In the genomic region with DNA sequence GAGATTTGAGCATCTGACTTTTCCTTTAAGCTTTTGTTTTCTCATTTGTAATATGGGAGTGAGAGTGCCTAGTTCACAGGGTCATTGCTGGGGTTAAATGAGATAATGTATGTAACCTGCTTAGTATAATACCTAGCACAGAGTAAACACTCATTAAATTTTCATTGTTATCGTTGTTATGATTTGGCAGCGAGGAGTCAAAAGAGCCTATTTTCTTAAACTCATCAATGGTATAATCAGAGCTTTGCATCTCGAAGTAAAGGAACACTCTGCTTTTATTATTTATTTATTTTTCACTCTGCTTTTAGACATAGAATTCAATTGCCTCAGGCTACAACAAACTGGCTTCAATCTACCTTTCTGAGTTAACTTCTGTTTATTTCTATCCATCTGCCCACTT, we compare ENCODE assay signal across 29 cellular contexts. TPM values are rescaled to one million over a fixed set of nuclear protein-coding genes. Genes with fewer than 3 reads are reported as not detected.
DNase-seq lines count a peak whose midpoint lies in the region; ATAC-seq and TF ChIP-seq lines count a peak whose summit lies in the region.
"Had no signal": no experiment of that assay in that cellular context is flagged by ENCODE, and none has a peak within 500 bp of the region (broad histone marks: within the 10 kb centered on the region; RNA-seq: fewer than 3 reads in every experiment).

No MANE protein-coding gene starts in this region.

- H3K36me3 Mint-ChIP-seq in T-helper 2 cell treated with Interferon-gamma antibody and Interleukin-4, amounts not matched to agents 5 μg/mL and 100 μg/mL, for 36 hours (ENCODE audit: low read depth): peaks cover 12% of the 10 kb centered on the region
- H3K36me3 Mint-ChIP-seq: WTC11 had no signal

- WGBS in esophagus squamous epithelium, 2 donors: 80 to 83% methylated on average over 3 of the region's 3 CpGs
- WGBS in prostate gland: 17% methylated on average over 3 of the region's 3 CpGs

- H3K9me3 Mint-ChIP-seq in T-helper 2 cell treated with Interferon-gamma antibody and Interleukin-4, amounts not matched to agents 5 μg/mL and 100 μg/mL, for 36 hours: no peaks in the 10 kb centered on the region
- H3K9me3 Mint-ChIP-seq: activated CD4-positive, alpha-beta T cell treated with anti-CD3 and anti-CD28 coated beads, Interleukin-2, amount 10 ng/mL, durations not matched to agents 7 days and 5 days; H9; naive B cell; WTC11 had no signal

- no peak for TF ChIP-seq POLR2A in esophagus squamous epithelium (IDR thresholded peaks at IDR 0.05)
- TF ChIP-seq POLR2A in prostate gland (IDR thresholded peaks at IDR 0.05): no peak
- TF ChIP-seq POLR2A in uterus (IDR thresholded peaks at IDR 0.05): no peak

- H3K27ac ChIP-seq in esophagus squamous epithelium: peak overlapping the region in 3 of 4 donors; percentile 4 to 50 (median 29)
- peak overlapping the region; percentile 30 to 62 for H3K27ac ChIP-seq in prostate gland
- peak overlapping the region; percentile 92 to 93 for H3K27ac ChIP-seq in uterus
- H3K27ac ChIP-seq: epithelial cell of prostate, HL-60, SJCRH30, testis had no signal

- H3K36me3 ChIP-seq in esophagus squamous epithelium (peaks cover 0 to 22% (median 0%) of the 10 kb centered on the region in 3 donors), prostate gland (no peaks in the 10 kb centered on the region), uterus (no peaks in the 10 kb centered on the region)
- H3K36me3 ChIP-seq: SJCRH30 had no signal

- no peak for ATAC-seq in GM21723 (IDR thresholded peaks at IDR 0.05; ENCODE audit: unreplicated experiment)
- ATAC-seq: stimulated activated naive CD8-positive, alpha-beta T cell treated with anti-CD3 and anti-CD28 coated beads, Interleukin-15, Interleukin-2, amounts not matched to agents 100 U/mL and 50 U/mL, for 24 hours had no signal

- intact Hi-C loops in esophagus squamous epithelium (cut with DNase I): no loop called here
- intact Hi-C loops in prostate gland (cut with DNase I): loop anchor here (5.0 kb wide), 1 partner anchor 49 kb away; no protein-coding TSS in a partner anchor
- intact Hi-C loops in uterus (cut with DNase I; ENCODE audit: low total_unique reads): no loop called here

- no peaks in the 10 kb centered on the region for H3K27me3 Mint-ChIP-seq in T-helper 2 cell treated with Interferon-gamma antibody and Interleukin-4, amounts not matched to agents 5 μg/mL and 100 μg/mL, for 36 hours (ENCODE audit: low read depth)
- H3K27me3 Mint-ChIP-seq: activated CD4-positive, alpha-beta T cell treated with anti-CD3 and anti-CD28 coated beads, Interleukin-2, amount 10 ng/mL, durations not matched to agents 7 days and 5 days; activated naive CD8-positive, alpha-beta T cell; naive B cell had no signal

- H3K4me3 Mint-ChIP-seq in T-helper 2 cell treated with Interferon-gamma antibody and Interleukin-4, amounts not matched to agents 5 μg/mL and 100 μg/mL, for 36 hours: no peak overlapping the region
- H3K4me3 Mint-ChIP-seq: activated CD4-positive, alpha-beta T cell treated with anti-CD3 and anti-CD28 coated beads, Interleukin-2, amount 10 ng/mL, durations not matched to agents 7 days and 5 days; activated naive CD8-positive, alpha-beta T cell; H9; naive B cell; WTC11 had no signal

- H3K4me1 ChIP-seq in esophagus squamous epithelium: peaks cover 0 to 24% (median 16%) of the 10 kb centered on the region in 3 donors
- H3K4me1 ChIP-seq in prostate gland (replicated peaks): peaks cover 11% of the 10 kb centered on the region
- H3K4me1 ChIP-seq in uterus: peaks cover 0 to 5% of the 10 kb centered on the region in 2 donors
- H3K4me1 ChIP-seq: SJCRH30, testis had no signal

- H3K4me3 ChIP-seq in LNCaP clone FGC (ENCODE audit: low read depth, low read length): no peak overlapping the region
- H3K4me3 ChIP-seq in esophagus squamous epithelium: no peak overlapping the region
- no peak overlapping the region for H3K4me3 ChIP-seq in prostate gland
- H3K4me3 ChIP-seq in uterus: no peak overlapping the region
- H3K4me3 ChIP-seq: SJCRH30, smooth muscle cell, testis had no signal

- DNase-seq in LNCaP clone FGC (ENCODE audit: low read depth) (peak; percentile 99), esophagus squamous epithelium (lab: John Stamatoyannopoulos, UW) (no peak), prostate gland (ENCODE audit: low spot score) (peak; percentile 56), uterus (no peak), kidney tubule cell (ENCODE audit: low spot score) (no peak)
- DNase-seq in T-helper 2 cell treated with Interferon-gamma antibody and Interleukin-4, amounts not matched to agents 5 μg/mL and 100 μg/mL, for 36 hours (ENCODE audit: low spot score): no peak
- DNase-seq: activated CD4-positive, alpha-beta T cell treated with anti-CD3 and anti-CD28 coated beads, Interleukin-2, amount 10 ng/mL, durations not matched to agents 7 days and 5 days; activated effector memory CD4-positive, alpha-beta T cell treated with Interleukin-2 at 50 U/mL for 16 hours; activated T-cell treated with anti-CD3 and anti-CD28 coated beads, Interleukin-2, amount 50 U/mL, for 1 hour; C1 segment of cervical spinal cord; COR-L47; effector CD8-positive, alpha-beta T cell; Kasumi-1; naive B cell; NCI-H1436 treated with DMSO at 0.1 percent for 48 hours; NCI-H2081 treated with DMSO at 0.1 percent for 48 hours; NCI-H2227 treated with DMSO at 0.1 percent for 48 hours; nucleus accumbens; SJCRH30; stimulated activated naive CD8-positive, alpha-beta T cell treated with anti-CD3 and anti-CD28 coated beads, Interleukin-15, Interleukin-2, amounts not matched to agents 100 U/mL and 50 U/mL, for 24 hours; T1000; testis had no signal

- TF ChIP-seq CTCF in LNCaP clone FGC (IDR thresholded peaks at IDR 0.05; ENCODE audit: control insufficient read depth, extremely low read depth, insufficient read depth): no peak
- TF ChIP-seq CTCF in esophagus squamous epithelium (IDR thresholded peaks at IDR 0.05): no peak
- TF ChIP-seq CTCF in prostate gland (IDR thresholded peaks at IDR 0.05): no peak
- no peak for TF ChIP-seq CTCF in uterus (IDR thresholded peaks at IDR 0.05)

- H3K27ac Mint-ChIP-seq in T-helper 2 cell treated with Interferon-gamma antibody and Interleukin-4, amounts not matched to agents 5 μg/mL and 100 μg/mL, for 36 hours: no peak overlapping the region
- H3K27ac Mint-ChIP-seq: activated CD4-positive, alpha-beta T cell treated with anti-CD3 and anti-CD28 coated beads, Interleukin-2, amount 10 ng/mL, durations not matched to agents 7 days and 5 days; activated naive CD8-positive, alpha-beta T cell; WTC11 had no signal

- H3K9me3 ChIP-seq in esophagus squamous epithelium (no peaks in the 10 kb centered on the region), prostate gland (no peaks in the 10 kb centered on the region), uterus (no peaks in the 10 kb centered on the region)
- H3K9me3 ChIP-seq: SJCRH30, testis had no signal

- peaks cover 8% of the 10 kb centered on the region for H3K4me1 Mint-ChIP-seq in T-helper 2 cell treated with Interferon-gamma antibody and Interleukin-4, amounts not matched to agents 5 μg/mL and 100 μg/mL, for 36 hours (ENCODE audit: low read depth)

- peaks cover 0 to 14% (median 0%) of the 10 kb centered on the region in 4 donors for H3K27me3 ChIP-seq in esophagus squamous epithelium
- no peaks in the 10 kb centered on the region for H3K27me3 ChIP-seq in prostate gland (replicated peaks; ENCODE audit: insufficient read depth)
- H3K27me3 ChIP-seq in uterus: no peaks in the 10 kb centered on the region
- H3K27me3 ChIP-seq: SJCRH30, testis had no signal

RNA-seq across cellular contexts. Expression of a gene that starts 52.8 kb away (rescaled TPM):
- 100 to 1,000 TPM in 2 of 4 donors, 10 to 100 TPM in 2; 41.4 to 369 (median 97.3) TPM for total RNA-seq in esophagus squamous epithelium
- total RNA-seq in prostate gland: 100 to 1,000 TPM; 219 to 248 TPM
- 1,000 to 10,000 TPM in 1 of 4 donors, 100 to 1,000 TPM in 3; 180 to 1,374 (median 712) TPM for total RNA-seq in uterus

Comparison
In these comparisons a context has a peak if more than half of its experiments do, and no peak if none do; other contexts are left out.
1. DNase-seq: peak in LNCaP clone FGC (single experiment) and prostate gland (single experiment); none in esophagus squamous epithelium (single experiment), uterus (0 of 2), kidney tubule cell (single experiment) and T-helper 2 cell treated with Interferon-gamma antibody and Interleukin-4, amounts not matched to agents 5 μg/mL and 100 μg/mL, for 36 hours (single experiment).
2. H3K27ac ChIP-seq: peak in every context shown above with its lines; median percentile 92 in uterus; 46 in prostate gland; 29 in esophagus squamous epithelium.